13 cellular contexts compared by ENCODE assay signal in the genomic region with DNA sequence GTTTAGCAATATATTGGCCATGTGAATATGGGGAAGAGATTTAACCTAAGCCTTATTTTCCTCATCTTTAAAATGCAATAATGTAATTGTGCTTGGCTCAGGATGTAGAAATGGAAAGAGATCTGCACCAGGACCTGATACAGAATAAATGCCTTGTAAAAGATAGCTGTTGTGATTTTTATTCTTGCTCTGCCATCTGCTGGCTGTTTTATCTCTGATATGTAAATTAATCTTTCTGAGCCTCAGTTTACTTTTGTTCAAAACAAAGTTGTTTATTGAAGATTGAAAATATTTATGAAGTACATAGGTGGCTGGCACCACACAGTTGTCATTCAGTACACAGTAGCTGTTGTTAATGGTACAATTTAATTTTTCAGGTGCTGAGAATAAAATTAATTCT. TPM values are rescaled to one million over a fixed set of nuclear protein-coding genes. Genes with fewer than 3 reads are reported as not detected.
A peak's percentile ranks its signal among the peaks of the same experiment; 100 is the strongest.
DNase-seq lines count a peak whose midpoint lies in the region; ATAC-seq and TF ChIP-seq lines count a peak whose summit lies in the region.
"Had no signal": no experiment of that assay in that cellular context is flagged by ENCODE, and none has a peak within 500 bp of the region (broad histone marks: within the 10 kb centered on the region; RNA-seq: fewer than 3 reads in every experiment).

No MANE protein-coding gene starts in this region.

- H3K9me3 ChIP-seq in hepatocyte (ENCODE audit: low read depth): no peaks in the 10 kb centered on the region
- no peaks in the 10 kb centered on the region for H3K9me3 ChIP-seq in tibial artery
- no peaks in the 10 kb centered on the region for H3K9me3 ChIP-seq in WERI-Rb-1 (ENCODE audit: severe bottlenecking)

- no peak overlapping the region for H3K4me3 Mint-ChIP-seq in activated CD8-positive, alpha-beta T cell treated with anti-CD3 and anti-CD28 coated beads for 36 hours
- no peak overlapping the region for H3K4me3 Mint-ChIP-seq in activated CD8-positive, alpha-beta T cell treated with anti-CD3 and anti-CD28 coated beads, Interleukin-2, amount 10 ng/mL, durations not matched to agents 7 days and 5 days
- H3K4me3 Mint-ChIP-seq: GM23338 had no signal

- no peak overlapping the region for H3K4me3 ChIP-seq in hepatocyte
- no peak overlapping the region for H3K4me3 ChIP-seq in tibial artery
- no peak overlapping the region for H3K4me3 ChIP-seq in WERI-Rb-1 (ENCODE audit: low read depth, low read length)
- H3K4me3 ChIP-seq: cardiac muscle cell, GM23338 had no signal

- H3K36me3 Mint-ChIP-seq in activated CD8-positive, alpha-beta T cell treated with anti-CD3 and anti-CD28 coated beads for 36 hours (ENCODE audit: low read depth): no peaks in the 10 kb centered on the region
- no peaks in the 10 kb centered on the region for H3K36me3 Mint-ChIP-seq in activated CD8-positive, alpha-beta T cell treated with anti-CD3 and anti-CD28 coated beads, Interleukin-2, amount 10 ng/mL, durations not matched to agents 7 days and 5 days (ENCODE audit: low read depth)

- DNase-seq in activated CD8-positive, alpha-beta T cell treated with anti-CD3 and anti-CD28 coated beads for 36 hours: no peak
- DNase-seq in activated CD8-positive, alpha-beta T cell treated with anti-CD3 and anti-CD28 coated beads, Interleukin-2, amount 10 ng/mL, durations not matched to agents 7 days and 5 days: no peak
- DNase-seq in SK-MEL-5 (ENCODE audit: low read depth, low spot score): peak; percentile 47
- no peak for DNase-seq in hepatocyte (ENCODE audit: low spot score)
- no peak for DNase-seq in tibial artery
- no peak for DNase-seq in WERI-Rb-1
- DNase-seq in DMS79 (lab: John Stamatoyannopoulos, UW): no peak
- DNase-seq: KG1, SHP77 treated with DMSO at 0.1 percent for 48 hours had no signal

- H2AFZ ChIP-seq in hepatocyte: no peak overlapping the region
- H2AFZ ChIP-seq: GM23338 had no signal

- peaks cover 6% of the 10 kb centered on the region for H4K20me1 ChIP-seq in hepatocyte (ENCODE audit: insufficient read depth, poor library complexity, severe bottlenecking)

- in situ Hi-C loops in SK-MEL-5 (cut with HindIII; ENCODE audit: low pct_unique_long_range_greater_than_20kb, low sequenced_read_pairs): no loop called here

- H3K79me2 ChIP-seq in hepatocyte: peaks cover 95% of the 10 kb centered on the region

- H3K27me3 ChIP-seq in hepatocyte (no peaks in the 10 kb centered on the region), tibial artery (no peaks in the 10 kb centered on the region), WERI-Rb-1 (ENCODE audit: insufficient read depth, low read depth, severe bottlenecking) (no peaks in the 10 kb centered on the region)
- H3K27me3 ChIP-seq: cardiac muscle cell had no signal

- H3K27ac ChIP-seq in hepatocyte: no peak overlapping the region
- no peak overlapping the region for H3K27ac ChIP-seq in tibial artery
- H3K27ac ChIP-seq in WERI-Rb-1: no peak overlapping the region
- H3K27ac ChIP-seq: cardiac muscle cell had no signal

- H3K9me2 ChIP-seq in hepatocyte (replicated peaks; ENCODE audit: insufficient read depth): no peaks in the 10 kb centered on the region

- H3K27ac Mint-ChIP-seq in activated CD8-positive, alpha-beta T cell treated with anti-CD3 and anti-CD28 coated beads for 36 hours: no peak overlapping the region
- H3K27ac Mint-ChIP-seq in activated CD8-positive, alpha-beta T cell treated with anti-CD3 and anti-CD28 coated beads, Interleukin-2, amount 10 ng/mL, durations not matched to agents 7 days and 5 days: no peak overlapping the region
- H3K27ac Mint-ChIP-seq: GM23338 had no signal

- H3K27me3 Mint-ChIP-seq in activated CD8-positive, alpha-beta T cell treated with anti-CD3 and anti-CD28 coated beads for 36 hours: no peaks in the 10 kb centered on the region
- H3K27me3 Mint-ChIP-seq in activated CD8-positive, alpha-beta T cell treated with anti-CD3 and anti-CD28 coated beads, Interleukin-2, amount 10 ng/mL, durations not matched to agents 7 days and 5 days (ENCODE audit: low read depth): no peaks in the 10 kb centered on the region

- peaks cover 18% of the 10 kb centered on the region for H3K4me1 Mint-ChIP-seq in activated CD8-positive, alpha-beta T cell treated with anti-CD3 and anti-CD28 coated beads for 36 hours (ENCODE audit: low read depth)
- no peaks in the 10 kb centered on the region for H3K4me1 Mint-ChIP-seq in activated CD8-positive, alpha-beta T cell treated with anti-CD3 and anti-CD28 coated beads, Interleukin-2, amount 10 ng/mL, durations not matched to agents 7 days and 5 days (ENCODE audit: low read depth)

- no peak for ATAC-seq in activated CD8-positive, alpha-beta T cell treated with anti-CD3 and anti-CD28 coated beads for 36 hours
- no peak for ATAC-seq in activated CD8-positive, alpha-beta T cell treated with anti-CD3 and anti-CD28 coated beads, Interleukin-2, amount 10 ng/mL, durations not matched to agents 7 days and 5 days
- ATAC-seq in HG03521 (IDR thresholded peaks at IDR 0.05; ENCODE audit: unreplicated experiment): no peak
- ATAC-seq: activated CD4-positive, CD25-positive, alpha-beta regulatory T cell treated with anti-CD3 and anti-CD28 coated beads, Interleukin-2, amount 50 U/mL, for 24 hours; GM23338 had no signal

- no peak overlapping the region for H3K4me2 ChIP-seq in hepatocyte
- H3K4me2 ChIP-seq: GM23338 had no signal

- H3K9me3 Mint-ChIP-seq in activated CD8-positive, alpha-beta T cell treated with anti-CD3 and anti-CD28 coated beads for 36 hours: no peaks in the 10 kb centered on the region
- no peaks in the 10 kb centered on the region for H3K9me3 Mint-ChIP-seq in activated CD8-positive, alpha-beta T cell treated with anti-CD3 and anti-CD28 coated beads, Interleukin-2, amount 10 ng/mL, durations not matched to agents 7 days and 5 days (ENCODE audit: insufficient read depth)
- H3K9me3 Mint-ChIP-seq: GM23338 had no signal

- H3K4me1 ChIP-seq in hepatocyte (ENCODE audit: insufficient read depth) (peaks cover 9% of the 10 kb centered on the region), tibial artery (peaks cover 0 to 31% (median 14%) of the 10 kb centered on the region in 4 donors)

- TF ChIP-seq CTCF in activated CD8-positive, alpha-beta T cell treated with anti-CD3 and anti-CD28 coated beads for 36 hours (IDR thresholded peaks at IDR 0.05): peak; percentile 49
- TF ChIP-seq CTCF in hepatocyte (IDR thresholded peaks at IDR 0.05; ENCODE audit: poor library complexity) (peak; percentile 35), tibial artery (IDR thresholded peaks at IDR 0.05) (peak; percentile 11), WERI-Rb-1 (IDR thresholded peaks at IDR 0.05; ENCODE audit: low read depth, low read length) (no peak)

- POLR2A ChIA-PET in activated CD8-positive, alpha-beta T cell treated with anti-CD3 and anti-CD28 coated beads for 36 hours (lab: Charles Lee): no interaction called here
- POLR2A ChIA-PET in activated CD8-positive, alpha-beta T cell treated with anti-CD3 and anti-CD28 coated beads, Interleukin-2, amount 10 ng/mL, durations not matched to agents 7 days and 5 days (lab: Charles Lee): no interaction called here

- CTCF ChIA-PET in activated CD8-positive, alpha-beta T cell treated with anti-CD3 and anti-CD28 coated beads for 36 hours (lab: Charles Lee): interaction anchor here (0.8 to 2.5 kb wide), 5 partner anchors 20 to 50 kb away, joined by 3 to 17 read pairs (median 8); a partner anchor contains a TSS
- CTCF ChIA-PET in activated CD8-positive, alpha-beta T cell treated with anti-CD3 and anti-CD28 coated beads, Interleukin-2, amount 10 ng/mL, durations not matched to agents 7 days and 5 days (lab: Charles Lee): interaction anchor here (0.9 to 1.9 kb wide), 12 partner anchors 9 to 349 kb away, joined by 3 to 13 read pairs (median 3); no protein-coding TSS in a partner anchor

- intact Hi-C loops in activated CD8-positive, alpha-beta T cell treated with anti-CD3 and anti-CD28 coated beads for 36 hours (cut with micrococcal nuclease): no loop called here
- intact Hi-C loops in tibial artery (cut with DNase I; ENCODE audit: low total_unique reads): no loop called here

- H3K36me3 ChIP-seq in hepatocyte (replicated peaks; ENCODE audit: insufficient read depth, low read depth): no peaks in the 10 kb centered on the region
- no peaks in the 10 kb centered on the region for H3K36me3 ChIP-seq in tibial artery
- no peaks in the 10 kb centered on the region for H3K36me3 ChIP-seq in WERI-Rb-1
- H3K36me3 ChIP-seq: cardiac muscle cell had no signal

RNA-seq across cellular contexts. Expression of a gene that starts 21.9 kb away (rescaled TPM):
- 10 to 100 TPM; 10.8 to 10.9 TPM for total RNA-seq in activated CD8-positive, alpha-beta T cell treated with anti-CD3 and anti-CD28 coated beads for 36 hours
- 1 to 10 TPM; 6.8 to 7.5 TPM for total RNA-seq in activated CD8-positive, alpha-beta T cell treated with anti-CD3 and anti-CD28 coated beads, Interleukin-2, amount 10 ng/mL, durations not matched to agents 7 days and 5 days
- total RNA-seq in SK-MEL-5 (2014; rRNA removed; shearing (Covaris generic)): 25.3 and 26.6 TPM in 2 replicates
- polyA plus RNA-seq in SK-MEL-5 (2015; cell fraction: cytosol; rRNA removed): 14.4 and 20.8 TPM in 2 replicates
- 8.4 and 10.1 TPM in 2 replicates for polyA plus RNA-seq in SK-MEL-5 (2015; cell fraction: nucleus; rRNA removed)
- total RNA-seq in hepatocyte: 34.4 and 36.2 TPM in 2 replicates
- 5.4 and 8.0 TPM in 2 replicates for polyA plus RNA-seq in hepatocyte

RNA-seq across cellular contexts. Expression of a gene that starts 50.0 kb away (rescaled TPM):
- total RNA-seq in activated CD8-positive, alpha-beta T cell treated with anti-CD3 and anti-CD28 coated beads for 36 hours: 10 to 100 TPM; 16.3 to 17.6 TPM
- 10 to 100 TPM; 16.5 to 17.0 TPM for total RNA-seq in activated CD8-positive, alpha-beta T cell treated with anti-CD3 and anti-CD28 coated beads, Interleukin-2, amount 10 ng/mL, durations not matched to agents 7 days and 5 days
- total RNA-seq in SK-MEL-5 (2014; rRNA removed; shearing (Covaris generic)): 13.1 and 14.0 TPM in 2 replicates
- polyA plus RNA-seq in SK-MEL-5 (2015; cell fraction: cytosol; rRNA removed): 17.9 and 24.4 TPM in 2 replicates
- polyA plus RNA-seq in SK-MEL-5 (2015; cell fraction: nucleus; rRNA removed): 7.6 and 11.5 TPM in 2 replicates
- total RNA-seq in hepatocyte: 14.8 and 19.0 TPM in 2 replicates
- 8.9 and 9.0 TPM in 2 replicates for polyA plus RNA-seq in hepatocyte
